Comparison of ENCODE assay signal across 8 cellular contexts in the genomic region with DNA sequence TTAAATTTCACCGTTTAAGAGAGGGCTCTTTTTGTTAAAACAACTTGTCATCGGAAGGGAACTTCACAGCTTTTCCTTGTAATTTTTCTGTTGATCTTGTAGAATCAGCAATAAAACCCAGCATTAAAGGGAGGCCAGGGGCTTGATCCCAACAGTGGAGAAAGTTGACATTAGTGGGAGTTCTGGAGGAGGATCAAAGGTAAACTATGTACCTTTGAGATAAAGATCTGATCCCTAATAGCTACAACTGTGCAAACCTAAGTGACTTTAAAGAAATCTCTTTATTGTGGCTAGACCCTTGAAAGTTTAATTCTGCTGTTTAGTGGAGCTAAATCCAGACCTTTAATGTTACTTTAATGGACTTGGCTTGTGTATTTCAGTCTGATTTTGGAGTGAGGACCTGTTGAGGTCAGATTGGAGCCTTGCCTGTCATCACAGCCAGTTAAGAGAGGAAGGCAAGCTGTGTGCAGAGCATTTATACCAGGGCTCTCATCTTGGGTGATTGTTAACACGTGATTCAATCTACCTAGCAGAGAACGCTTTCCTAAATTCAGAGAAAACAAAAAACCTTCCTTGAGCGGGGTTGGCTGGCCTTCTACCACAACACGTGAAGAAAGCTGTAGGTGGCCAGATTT. TPM values are rescaled to one million over a fixed set of nuclear protein-coding genes. Genes with fewer than 3 reads are reported as not detected.
DNase-seq lines count a peak whose midpoint lies in the region; ATAC-seq and TF ChIP-seq lines count a peak whose summit lies in the region.

No MANE protein-coding gene starts in this region.

- DNase-seq in NCI-H748 (lab: John Stamatoyannopoulos, UW; ENCODE audit: unreplicated experiment) (peak; percentile 2), NCI-H748 treated with DMSO at 0.1 percent for 48 hours (lab: John Stamatoyannopoulos, UW) (no peak), T-cell (peak in 24 of 34 experiments; percentile 2 to 49 (median 24)), esophagus squamous epithelium (lab: John Stamatoyannopoulos, UW) (no peak), ACHN (no peak), NCI-H187 (lab: John Stamatoyannopoulos, UW) (no peak), NCI-H128 (lab: John Stamatoyannopoulos, UW; ENCODE audit: unreplicated experiment) (no peak)
- DNase-seq in stimulated activated naive B cell treated with anti-CD40 and anti-IgM and Interleukin-4, amounts not matched to agents 10 μg/mL and 1 μg/mL and 100 μg/mL, for 72 hours: no peak

- ATAC-seq in T-cell (replicated peaks in 1 of 4): peak in 3 of 4 experiments; percentile 18 to 23 (median 21)
- no peak for ATAC-seq in stimulated activated naive B cell treated with anti-CD40 and anti-IgM and Interleukin-4, amounts not matched to agents 10 μg/mL and 1 μg/mL and 100 μg/mL, for 72 hours (replicated peaks)

- peaks cover 0 to 11% of the 10 kb centered on the region in 2 donors for H3K27me3 Mint-ChIP-seq in T-cell
- no peaks in the 10 kb centered on the region for H3K27me3 Mint-ChIP-seq in stimulated activated naive B cell treated with anti-CD40 and anti-IgM and Interleukin-4, amounts not matched to agents 10 μg/mL and 1 μg/mL and 100 μg/mL, for 72 hours

- peak overlapping the region; percentile 95 to 98 (median 95) for H3K4me3 Mint-ChIP-seq in T-cell
- peak overlapping the region; percentile 99 for H3K4me3 Mint-ChIP-seq in stimulated activated naive B cell treated with anti-CD40 and anti-IgM and Interleukin-4, amounts not matched to agents 10 μg/mL and 1 μg/mL and 100 μg/mL, for 72 hours

- intact Hi-C loops in esophagus squamous epithelium (cut with DNase I): no loop called here

- H3K4me1 ChIP-seq in esophagus squamous epithelium: peaks cover 0 to 31% (median 3%) of the 10 kb centered on the region in 3 donors

- TF ChIP-seq CTCF in esophagus squamous epithelium (IDR thresholded peaks at IDR 0.05): no peak

- H3K9me3 ChIP-seq in esophagus squamous epithelium: no peaks in the 10 kb centered on the region

- peaks cover 24 to 36% (median 33%) of the 10 kb centered on the region in 3 donors for H3K4me1 Mint-ChIP-seq in T-cell
- H3K4me1 Mint-ChIP-seq in stimulated activated naive B cell treated with anti-CD40 and anti-IgM and Interleukin-4, amounts not matched to agents 10 μg/mL and 1 μg/mL and 100 μg/mL, for 72 hours: peaks cover 13 to 15% of the 10 kb centered on the region in 2 donors

- H3K27me3 ChIP-seq in esophagus squamous epithelium: peaks cover 0 to 4% (median 1%) of the 10 kb centered on the region in 4 donors

- H3K27ac Mint-ChIP-seq in T-cell: peak overlapping the region; percentile 96 to 98
- peak overlapping the region; percentile 97 for H3K27ac Mint-ChIP-seq in stimulated activated naive B cell treated with anti-CD40 and anti-IgM and Interleukin-4, amounts not matched to agents 10 μg/mL and 1 μg/mL and 100 μg/mL, for 72 hours

- H3K9me3 Mint-ChIP-seq in T-cell: no peaks in the 10 kb centered on the region
- H3K9me3 Mint-ChIP-seq in stimulated activated naive B cell treated with anti-CD40 and anti-IgM and Interleukin-4, amounts not matched to agents 10 μg/mL and 1 μg/mL and 100 μg/mL, for 72 hours: no peaks in the 10 kb centered on the region

- POLR2A ChIA-PET in T-cell (lab: Charles Lee): interaction anchor here in 1 of 2 donors (0.5 to 1.1 kb wide), 11 partner anchors 10 to 1432 kb away, joined by 3 to 17 read pairs (median 4); no protein-coding TSS in a partner anchor

- no peak for TF ChIP-seq POLR2A in esophagus squamous epithelium (IDR thresholded peaks at IDR 0.05)

- H3K27ac ChIP-seq in esophagus squamous epithelium: peak overlapping the region in 3 of 4 donors; percentile 73 to 94 (median 89)

- 59 to 61% methylated on average over 3 to 6 of the region's 6 CpGs for WGBS in esophagus squamous epithelium, 2 donors

- CTCF ChIA-PET in T-cell (lab: Charles Lee): interaction anchor here in 1 of 2 donors (0.7 to 2.8 kb wide), 4 partner anchors 37 to 146 kb away, joined by 3 to 17 read pairs (median 7); no protein-coding TSS in a partner anchor

- H3K36me3 ChIP-seq in esophagus squamous epithelium: no peaks in the 10 kb centered on the region

- in situ Hi-C loops in ACHN (cut with HindIII; ENCODE audit: low pct_ligation_motif_present, low pct_unique_long_range_greater_than_20kb, low sequenced_read_pairs): no loop called here

- H3K4me3 ChIP-seq in esophagus squamous epithelium: peak overlapping the region in 3 of 4 donors; percentile 45 to 80 (median 66)

- peaks cover 5% of the 10 kb centered on the region for H3K36me3 Mint-ChIP-seq in T-cell
- H3K36me3 Mint-ChIP-seq in stimulated activated naive B cell treated with anti-CD40 and anti-IgM and Interleukin-4, amounts not matched to agents 10 μg/mL and 1 μg/mL and 100 μg/mL, for 72 hours: peaks cover 5 to 7% of the 10 kb centered on the region in 2 donors

RNA-seq across cellular contexts. Expression of gene DOCK11, which starts 1.7 kb away (rescaled TPM):
- total RNA-seq in T-cell: 100 to 1,000 TPM in 2 of 5 donors, 10 to 100 TPM in 3; 90.7 to 102 (median 94.5) TPM
- total RNA-seq in esophagus squamous epithelium: 10 to 100 TPM in 2 of 4 donors, 1 to 10 TPM in 2; 1.1 to 16.4 (median 11.0) TPM

Comparison
In these comparisons a context has a peak if more than half of its experiments do, and no peak if none do; other contexts are left out.
1. DNase-seq: peak in NCI-H748 (single experiment) and T-cell (24 of 34); none in NCI-H748 treated with DMSO at 0.1 percent for 48 hours (single experiment), esophagus squamous epithelium (single experiment), stimulated activated naive B cell treated with anti-CD40 and anti-IgM and Interleukin-4, amounts not matched to agents 10 μg/mL and 1 μg/mL and 100 μg/mL, for 72 hours (single experiment), ACHN (single experiment), NCI-H187 (0 of 2) and NCI-H128 (single experiment).
2. ATAC-seq: peak in T-cell (3 of 4); none in stimulated activated naive B cell treated with anti-CD40 and anti-IgM and Interleukin-4, amounts not matched to agents 10 μg/mL and 1 μg/mL and 100 μg/mL, for 72 hours (0 of 2).
3. RNA of gene DOCK11, which starts 1.7 kb away (total RNA-seq): 90.7 to 102 TPM in T-cell; 1.1 to 16.4 TPM in esophagus squamous epithelium; every median in the first group is over 4 times any median in the second.